Comparison of ENCODE assay signal across 16 cellular contexts in genomic region chr2:3627500-3628100, GRCh38. TPM values are rescaled to one million over a fixed set of nuclear protein-coding genes. Genes with fewer than 3 reads are reported as not detected.
"Had no signal": no experiment of that assay in that cellular context is flagged by ENCODE, and none has a peak within 500 bp of the region (broad histone marks: within the 10 kb centered on the region; RNA-seq: fewer than 3 reads in every experiment).

No MANE protein-coding gene starts in this region.

- H3K27ac Mint-ChIP-seq: activated B cell treated with CpG ODN at 0.5 μM for 24 hours; activated CD4-positive, alpha-beta T cell treated with anti-CD3 and anti-CD28 coated beads, Interleukin-2, amount 10 ng/mL, durations not matched to agents 7 days and 5 days had no signal

- H3K4me1 ChIP-seq: left lung had no signal

- H3K9me3 ChIP-seq: left lung had no signal

- H3K4me3 Mint-ChIP-seq: activated B cell treated with CpG ODN at 0.5 μM for 24 hours; activated CD4-positive, alpha-beta T cell treated with anti-CD3 and anti-CD28 coated beads, Interleukin-2, amount 10 ng/mL, durations not matched to agents 7 days and 5 days; activated T-cell treated with anti-CD3 and anti-CD28 coated beads, Interleukin-2, amount 50 U/mL, for 4 hours; neural crest cell had no signal

- H3K4me3 ChIP-seq: heart left ventricle, left lung had no signal

- H3K36me3 ChIP-seq: heart left ventricle, left lung had no signal

- ATAC-seq: activated T-cell treated with anti-CD3 and anti-CD28 coated beads, Interleukin-2, amount 50 U/mL, for 4 hours; left lung; SK-N-SH treated with all-trans-retinoic acid at 6 μM for 48 hours; stimulated activated naive CD8-positive, alpha-beta T cell treated with anti-CD3 and anti-CD28 coated beads, Interleukin-15, Interleukin-2, amounts not matched to agents 100 U/mL and 50 U/mL, for 24 hours had no signal

- H3K9me3 Mint-ChIP-seq: activated B cell treated with CpG ODN at 0.5 μM for 24 hours; activated CD4-positive, alpha-beta T cell treated with anti-CD3 and anti-CD28 coated beads, Interleukin-2, amount 10 ng/mL, durations not matched to agents 7 days and 5 days; activated T-cell treated with anti-CD3 and anti-CD28 coated beads, Interleukin-2, amount 50 U/mL, for 4 hours had no signal

- H3K27me3 ChIP-seq: heart left ventricle, left lung had no signal

- H3K4me1 Mint-ChIP-seq: activated B cell treated with CpG ODN at 0.5 μM for 24 hours; activated CD4-positive, alpha-beta T cell treated with anti-CD3 and anti-CD28 coated beads, Interleukin-2, amount 10 ng/mL, durations not matched to agents 7 days and 5 days; neural crest cell had no signal

- DNase-seq: activated B cell treated with CpG ODN at 0.5 μM for 24 hours; activated CD4-positive, alpha-beta T cell treated with anti-CD3 and anti-CD28 coated beads, Interleukin-2, amount 10 ng/mL, durations not matched to agents 7 days and 5 days; activated T-cell treated with anti-CD3 and anti-CD28 coated beads, Interleukin-2, amount 50 U/mL, for 4 hours; caudate nucleus; cortex of kidney; effector CD8-positive, alpha-beta T cell; mesendoderm; stimulated activated CD4-positive, alpha-beta T cell treated with anti-CD3 and anti-CD28 coated beads, Interleukin-1b, Interleukin-23, amount 100 ng/mL, for 48 hours; stimulated activated naive CD8-positive, alpha-beta T cell treated with anti-CD3 and anti-CD28 coated beads, Interleukin-15, Interleukin-2, amounts not matched to agents 100 U/mL and 50 U/mL, for 24 hours had no signal

RNA-seq across cellular contexts. Expression of gene ALLC, which starts 30.4 kb away (rescaled TPM):
- total RNA-seq: activated B cell treated with CpG ODN at 0.5 μM for 24 hours; activated CD4-positive, alpha-beta T cell treated with anti-CD3 and anti-CD28 coated beads, Interleukin-2, amount 10 ng/mL, durations not matched to agents 7 days and 5 days; activated T-cell treated with anti-CD3 and anti-CD28 coated beads, Interleukin-2, amount 50 U/mL, for 4 hours; fibroblast of lung; heart left ventricle; left lung; neural crest cell; T-helper 1 cell treated with Interleukin-12 subunit alpha and Interleukin-12 subunit beta and Interleukin-4 antibody, amounts not matched to agents 30 ng/mL and 1 ng/mL, for 36 hours; temporal lobe had no signal
- polyA plus RNA-seq: fibroblast of lung, heart left ventricle had no signal

RNA-seq across cellular contexts. Expression of gene COLEC11, which starts 32.7 kb away (rescaled TPM):
- total RNA-seq: activated B cell treated with CpG ODN at 0.5 μM for 24 hours; neural crest cell; T-helper 1 cell treated with Interleukin-12 subunit alpha and Interleukin-12 subunit beta and Interleukin-4 antibody, amounts not matched to agents 30 ng/mL and 1 ng/mL, for 36 hours had no signal
